In genomic region chr2:228086561-228086960, GRCh38 we compare ENCODE assay signal across 6 cellular contexts.
"Had no signal": no experiment of that assay in that cellular context is flagged by ENCODE, and none has a peak within 500 bp of the region (broad histone marks: within the 10 kb centered on the region; RNA-seq: fewer than 3 reads in every experiment).

No MANE protein-coding gene starts in this region.

- DNase-seq: GM23248, GOT3, H7, H9, HCEC 1CT, HFFc6 had no signal
